Comparison of ENCODE assay signal across 1 cellular context in the genomic region with DNA sequence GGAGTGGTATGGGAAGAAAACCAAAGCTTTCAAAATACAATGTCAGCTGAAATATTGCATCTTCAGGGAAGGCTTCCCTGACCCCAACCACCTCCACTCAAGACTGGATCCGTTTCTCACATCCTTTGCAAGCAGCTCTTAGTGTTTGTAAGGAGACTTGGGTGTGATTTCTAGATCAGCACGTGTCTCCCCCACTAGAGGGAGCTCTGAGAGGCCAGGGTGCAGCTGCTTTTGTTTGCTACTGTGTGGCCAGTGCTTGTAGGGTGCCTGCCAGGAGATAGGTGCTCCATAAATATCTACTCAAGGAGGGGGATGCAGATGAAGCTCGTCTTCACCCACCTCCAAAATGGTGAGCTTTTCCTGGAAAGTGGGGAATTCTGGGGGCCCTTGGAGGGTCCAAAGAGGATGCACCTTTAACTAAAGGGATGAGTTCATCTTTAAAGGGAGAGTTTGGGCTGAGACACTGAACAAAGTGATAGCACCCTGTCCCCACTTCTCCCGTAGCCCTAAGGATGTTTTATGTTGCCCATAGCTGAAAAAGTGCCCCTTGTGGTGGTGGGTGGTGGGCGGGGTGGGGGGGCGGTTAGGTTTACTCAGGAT.
TF ChIP-seq lines count a peak whose summit lies in the region.

No MANE protein-coding gene starts in this region.

TF ChIP-seq in HCT116, 20 proteins besides CTCF, POLR2A, EP300 and RAD21 (continued from another document):
- TF ChIP-seq, protein P1, sequence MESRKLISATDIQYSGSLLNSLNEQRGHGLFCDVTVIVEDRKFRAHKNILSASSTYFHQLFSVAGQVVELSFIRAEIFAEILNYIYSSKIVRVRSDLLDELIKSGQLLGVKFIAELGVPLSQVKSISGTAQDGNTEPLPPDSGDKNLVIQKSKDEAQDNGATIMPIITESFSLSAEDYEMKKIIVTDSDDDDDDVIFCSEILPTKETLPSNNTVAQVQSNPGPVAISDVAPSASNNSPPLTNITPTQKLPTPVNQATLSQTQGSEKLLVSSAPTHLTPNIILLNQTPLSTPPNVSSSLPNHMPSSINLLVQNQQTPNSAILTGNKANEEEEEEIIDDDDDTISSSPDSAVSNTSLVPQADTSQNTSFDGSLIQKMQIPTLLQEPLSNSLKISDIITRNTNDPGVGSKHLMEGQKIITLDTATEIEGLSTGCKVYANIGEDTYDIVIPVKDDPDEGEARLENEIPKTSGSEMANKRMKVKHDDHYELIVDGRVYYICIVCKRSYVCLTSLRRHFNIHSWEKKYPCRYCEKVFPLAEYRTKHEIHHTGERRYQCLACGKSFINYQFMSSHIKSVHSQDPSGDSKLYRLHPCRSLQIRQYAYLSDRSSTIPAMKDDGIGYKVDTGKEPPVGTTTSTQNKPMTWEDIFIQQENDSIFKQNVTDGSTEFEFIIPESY (IDR thresholded peaks at IDR 0.05; ENCODE audit: extremely low read depth, insufficient replicate concordance, low read length), result no peak
- TF ChIP-seq POLR2AphosphoS5 (IDR thresholded peaks at IDR 0.05; ENCODE audit: low read depth, low read length), result no peak
- no peak for TF ChIP-seq SP1 (IDR thresholded peaks at IDR 0.05; ENCODE audit: low read depth)
- no peak for TF ChIP-seq ZFX (IDR thresholded peaks at IDR 0.05)
- no peak for TF ChIP-seq EZH2 (IDR thresholded peaks at IDR 0.05)
- no peak for TF ChIP-seq TCF7L2 (IDR thresholded peaks at IDR 0.05; ENCODE audit: borderline replicate concordance, extremely low read depth, insufficient read depth, insufficient read length)
